In the genomic region with DNA sequence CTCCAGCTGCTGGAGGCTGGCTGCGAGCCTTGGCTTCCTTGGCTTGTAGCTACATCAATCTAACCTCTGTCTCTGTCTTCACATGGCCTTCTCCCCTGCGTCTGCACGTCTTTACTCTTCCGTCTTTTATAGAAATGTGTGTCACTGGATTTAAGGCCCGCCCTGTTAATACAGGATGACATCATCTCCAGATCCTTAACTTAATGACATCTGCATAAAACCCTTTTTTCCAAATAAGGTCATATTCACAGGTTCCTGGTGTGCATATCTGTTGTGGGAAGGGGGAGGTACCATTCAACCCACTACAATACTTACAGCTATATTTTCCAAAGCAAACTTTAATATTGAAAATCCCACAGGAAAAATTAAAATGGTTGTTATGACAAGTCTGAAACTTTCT, we compare ENCODE assay signal across 29 cellular contexts.
"Had no signal": no experiment of that assay in that cellular context is flagged by ENCODE, and none has a peak within 500 bp of the region (broad histone marks: within the 10 kb centered on the region; RNA-seq: fewer than 3 reads in every experiment).

No MANE protein-coding gene starts in this region.

- DNase-seq: activated CD4-positive, alpha-beta memory T cell treated with anti-CD3 and anti-CD28 coated beads, Interleukin-2, amount 10 ng/mL, durations not matched to agents 7 days and 5 days; activated CD4-positive, alpha-beta T cell treated with anti-CD3 and anti-CD28 coated beads for 36 hours; activated CD4-positive, alpha-beta T cell treated with anti-CD3 and anti-CD28 coated beads, Interleukin-2, amount 10 ng/mL, durations not matched to agents 7 days and 5 days; activated CD4-positive, alpha-beta T cell treated with anti-CD3 and anti-CD28 coated beads, Interleukin-2, amount 50 U/mL, for 4 hours; activated CD4-positive, CD25-positive, alpha-beta regulatory T cell; activated CD4-positive, CD25-positive, alpha-beta regulatory T cell treated with anti-CD3 and anti-CD28 coated beads, Interleukin-2, amount 50 U/mL, for 72 hours; activated CD8-positive, alpha-beta memory T cell treated with anti-CD3 and anti-CD28 coated beads, Interleukin-2, amount 50 U/mL, for 48 hours; activated effector memory CD4-positive, alpha-beta T cell treated with anti-CD3 and anti-CD28 coated beads, Interleukin-2, amount 50 U/mL, for 16 hours; activated naive CD4-positive, alpha-beta T cell treated with anti-CD3 and anti-CD28 coated beads for 36 hours; activated naive CD8-positive, alpha-beta T cell treated with anti-CD3 and anti-CD28 coated beads for 36 hours; activated naive CD8-positive, alpha-beta T cell treated with anti-CD3 and anti-CD28 coated beads, Interleukin-2, amount 50 U/mL, for 24 hours; activated T-cell treated with anti-CD3 and anti-CD28 coated beads for 4 hours; activated T-cell treated with anti-CD3 and anti-CD28 coated beads, Interleukin-2, amount 50 U/mL, for 4 hours; adrenal gland; amygdala; aorta; body of pancreas; caudate nucleus; cortex of kidney; dermis blood vessel endothelial cell; effector CD4-positive, alpha-beta T cell; effector memory CD8-positive, alpha-beta T cell; erythroblast; foreskin melanocyte; heart right ventricle; T-helper 2 cell had no signal

- ATAC-seq: activated CD4-positive, alpha-beta T cell treated with anti-CD3 and anti-CD28 coated beads for 36 hours; activated naive CD8-positive, alpha-beta T cell treated with anti-CD3 and anti-CD28 coated beads, Interleukin-2, amount 50 U/mL, for 24 hours; activated T-cell treated with anti-CD3 and anti-CD28 coated beads, Interleukin-2, amount 50 U/mL, for 4 hours; body of pancreas; effector memory CD8-positive, alpha-beta T cell; gastroesophageal sphincter; heart right ventricle had no signal

- H3K27me3 ChIP-seq: body of pancreas had no signal

- H3K4me3 ChIP-seq: adrenal gland, body of pancreas, esophagus muscularis mucosa, gastroesophageal sphincter, heart right ventricle had no signal

- H3K36me3 ChIP-seq: adrenal gland, esophagus muscularis mucosa, gastroesophageal sphincter, heart right ventricle had no signal

- FAIRE-seq: colon had no signal

- H3K9me3 ChIP-seq: adrenal gland, body of pancreas, esophagus muscularis mucosa, gastroesophageal sphincter, heart right ventricle had no signal

- H3K27ac ChIP-seq: adrenal gland, body of pancreas, esophagus muscularis mucosa, gastroesophageal sphincter, heart right ventricle had no signal

- H3K4me1 ChIP-seq: adrenal gland, body of pancreas, esophagus muscularis mucosa, gastroesophageal sphincter, heart right ventricle had no signal
